In genomic region chr1:15101112-15101760, GRCh38 we compare ENCODE assay signal across 15 cellular contexts. TPM values are rescaled to one million over a fixed set of nuclear protein-coding genes. Genes with fewer than 3 reads are reported as not detected.
"Had no signal": no experiment of that assay in that cellular context is flagged by ENCODE, and none has a peak within 500 bp of the region (broad histone marks: within the 10 kb centered on the region; RNA-seq: fewer than 3 reads in every experiment).

No MANE protein-coding gene starts in this region.

- H3K4me3 Mint-ChIP-seq: activated naive CD8-positive, alpha-beta T cell treated with anti-CD3 and anti-CD28 coated beads, Interleukin-2, amount 50 U/mL, for 24 hours; activated T-helper 17 cell treated with anti-CD3 and anti-CD28 coated beads, Interleukin-2, amount 50 U/mL, for 72 hours; brain; nephron progenitor cell; type B pancreatic cell had no signal

- H3K27ac ChIP-seq: colonic mucosa, lower lobe of right lung, right atrium auricular region, suprapubic skin, VCaP had no signal

- H3K4me3 ChIP-seq: colonic mucosa, lower lobe of right lung, right atrium auricular region, suprapubic skin had no signal

- DNase-seq: activated CD4-positive, alpha-beta T cell treated with anti-CD3 and anti-CD28 coated beads for 1 hour; foreskin melanocyte; hippocampal formation; lower lobe of right lung had no signal

- H3K36me3 Mint-ChIP-seq: type B pancreatic cell had no signal

- H3K27ac Mint-ChIP-seq: activated naive CD8-positive, alpha-beta T cell treated with anti-CD3 and anti-CD28 coated beads, Interleukin-2, amount 50 U/mL, for 24 hours; activated T-helper 17 cell treated with anti-CD3 and anti-CD28 coated beads, Interleukin-2, amount 50 U/mL, for 72 hours; nephron progenitor cell; progenitor cell of endocrine pancreas; type B pancreatic cell had no signal

- H3K36me3 ChIP-seq: colonic mucosa, lower lobe of right lung, right atrium auricular region, suprapubic skin had no signal

- ATAC-seq: stimulated activated naive CD8-positive, alpha-beta T cell treated with anti-CD3 and anti-CD28 coated beads, Interleukin-15, Interleukin-2, amounts not matched to agents 100 U/mL and 50 U/mL, for 24 hours had no signal

- H3K9me3 ChIP-seq: colonic mucosa, lower lobe of right lung, right atrium auricular region, suprapubic skin had no signal

- H3K4me1 ChIP-seq: colonic mucosa, lower lobe of right lung, right atrium auricular region, suprapubic skin had no signal

- H3K27me3 ChIP-seq: colonic mucosa, right atrium auricular region had no signal

- H3K9me3 Mint-ChIP-seq: activated naive CD8-positive, alpha-beta T cell treated with anti-CD3 and anti-CD28 coated beads, Interleukin-2, amount 50 U/mL, for 24 hours; activated T-helper 17 cell treated with anti-CD3 and anti-CD28 coated beads, Interleukin-2, amount 50 U/mL, for 72 hours; type B pancreatic cell had no signal

RNA-seq across cellular contexts. Expression of gene TMEM51, which starts 52.3 kb away (rescaled TPM):
- total RNA-seq: activated T-helper 17 cell treated with anti-CD3 and anti-CD28 coated beads, Interleukin-2, amount 50 U/mL, for 72 hours had no signal
